Comparison of ENCODE assay signal across 11 cellular contexts in genomic region chr9:130265431-130266235, GRCh38. TPM values are rescaled to one million over a fixed set of nuclear protein-coding genes. Genes with fewer than 3 reads are reported as not detected.
DNase-seq lines count a peak whose midpoint lies in the region; TF ChIP-seq lines count a peak whose summit lies in the region.
"Had no signal": no experiment of that assay in that cellular context is flagged by ENCODE, and none has a peak within 500 bp of the region (broad histone marks: within the 10 kb centered on the region; RNA-seq: fewer than 3 reads in every experiment).

Gene HMCN2, plus strand, starts transcription at chr9:130265760. Its CDS starts 119 bp downstream, at chr9:130265879.

- H3K9me2 ChIP-seq in neural cell (ENCODE audit: insufficient read depth, low read length): no peaks in the 10 kb centered on the region

- TF ChIP-seq EP300 in neural cell (conservative IDR thresholded peaks at IDR 0.05; ENCODE audit: poor library complexity, severe bottlenecking): no peak

- H3F3A ChIP-seq in neural cell (ENCODE audit: insufficient read depth, low read length, poor library complexity, severe bottlenecking): no peaks in the 10 kb centered on the region

- no peaks in the 10 kb centered on the region for H4K20me1 ChIP-seq in neural cell (ENCODE audit: insufficient read depth)

- no peak within 1 kb of the TSS for H3K27ac Mint-ChIP-seq in glutamatergic neuron (ENCODE audit: unreplicated experiment)
- H3K27ac Mint-ChIP-seq: dendritic cell treated with granulocyte-macrophage colony-stimulating factor and Interleukin-4, amounts not matched to agents 40 ng/mL and 50 ng/mL, for 4 days had no signal

- H3K27ac ChIP-seq in neural cell (ENCODE audit: low read length): no peak within 1 kb of the TSS

- peaks cover 6% of the 10 kb centered on the region for H3K9me3 Mint-ChIP-seq in glutamatergic neuron (ENCODE audit: unreplicated experiment)
- H3K9me3 Mint-ChIP-seq: dendritic cell treated with granulocyte-macrophage colony-stimulating factor and Interleukin-4, amounts not matched to agents 40 ng/mL and 50 ng/mL, for 4 days had no signal

- peaks cover 44% of the 10 kb centered on the region for H3K27me3 ChIP-seq in neural cell (ENCODE audit: insufficient read depth, low read depth, low read length)

- H3K4me3 Mint-ChIP-seq in glutamatergic neuron (ENCODE audit: unreplicated experiment): peak within 1 kb of the TSS; percentile 87
- H3K4me3 Mint-ChIP-seq: dendritic cell treated with granulocyte-macrophage colony-stimulating factor and Interleukin-4, amounts not matched to agents 40 ng/mL and 50 ng/mL, for 4 days had no signal

- DNase-seq in AG20443 (ENCODE audit: low spot score) (peak; percentile 38), NB4 (ENCODE audit: low read depth) (peak; percentile 40), glutamatergic neuron (peak; percentile 71), COLO668 (lab: John Stamatoyannopoulos, UW; ENCODE audit: unreplicated experiment) (no peak), C1 segment of cervical spinal cord (lab: John Stamatoyannopoulos, UW) (no peak), anterior cingulate cortex (lab: John Stamatoyannopoulos, UW) (no peak), NCI-H187 (lab: John Stamatoyannopoulos, UW) (no peak)
- DNase-seq: activated CD4-positive, CD25-positive, alpha-beta regulatory T cell had no signal

- H3K9me3 ChIP-seq in neural cell (ENCODE audit: low read length): no peaks in the 10 kb centered on the region

- H2AFZ ChIP-seq in neural cell (ENCODE audit: low read depth, low read length): no peak within 1 kb of the TSS

- H3K79me2 ChIP-seq in neural cell (replicated peaks; ENCODE audit: insufficient read depth, low read length): no peaks in the 10 kb centered on the region

- H3K4me3 ChIP-seq in NB4 (ENCODE audit: low read depth, low read length) (no peak within 1 kb of the TSS), neural cell (ENCODE audit: low read length) (peak within 1 kb of the TSS; percentile 64)

- H3K36me3 Mint-ChIP-seq in glutamatergic neuron (ENCODE audit: unreplicated experiment): no peaks in the 10 kb centered on the region

- peaks cover 13% of the 10 kb centered on the region for H3K4me1 Mint-ChIP-seq in glutamatergic neuron (ENCODE audit: low read depth, unreplicated experiment)

- H3K36me3 ChIP-seq in neural cell (ENCODE audit: insufficient read depth, low read length): no peaks in the 10 kb centered on the region

- H3K9ac ChIP-seq in neural cell (ENCODE audit: low read length): peak within 1 kb of the TSS; percentile 23

- TF ChIP-seq RAD21 in neural cell (conservative IDR thresholded peaks at IDR 0.05): no peak

- peaks cover 17% of the 10 kb centered on the region for H3K27me3 Mint-ChIP-seq in glutamatergic neuron (ENCODE audit: unreplicated experiment)

- TF ChIP-seq CTCF in NB4 (IDR thresholded peaks at IDR 0.05; ENCODE audit: low read depth, low read length): no peak
- TF ChIP-seq CTCF in glutamatergic neuron (IDR thresholded peaks at IDR 0.05; ENCODE audit: partially characterized antibody, unreplicated experiment): no peak
- no peak for TF ChIP-seq CTCF in neural cell (IDR thresholded peaks at IDR 0.05; ENCODE audit: poor library complexity, severe bottlenecking)

- no peak for TF ChIP-seq POLR2A in NB4 (IDR thresholded peaks at IDR 0.05; ENCODE audit: extremely low read depth, insufficient read length)

- peak within 1 kb of the TSS; percentile 39 for H3K4me2 ChIP-seq in neural cell (ENCODE audit: low read length)

TF ChIP-seq in neural cell, 6 proteins besides CTCF, POLR2A, EP300 and RAD21:
- TF ChIP-seq MXI1 (conservative IDR thresholded peaks at IDR 0.05; ENCODE audit: poor library complexity, severe bottlenecking): peak; percentile 28
- no peak for TF ChIP-seq TAF1 (IDR thresholded peaks at IDR 0.05; ENCODE audit: low read depth)

RNA-seq across cellular contexts. Expression of gene HMCN2, which starts in this region (rescaled TPM):
- total RNA-seq in glutamatergic neuron (ENCODE audit: unreplicated experiment): 9.3 TPM
- polyA plus RNA-seq in neural cell: 0.18 and 1.7 TPM in 2 replicates
- polyA minus RNA-seq in neural cell: 0.24 and 0.35 TPM in 2 replicates
- total RNA-seq: M059J had no signal

Comparison
In these comparisons a context has a peak if more than half of its experiments do, and no peak if none do; other contexts are left out.
1. DNase-seq: peak in AG20443 (single experiment), NB4 (single experiment) and glutamatergic neuron (single experiment); none in COLO668 (single experiment), C1 segment of cervical spinal cord (0 of 14), anterior cingulate cortex (0 of 58) and NCI-H187 (0 of 2).